9 cellular contexts compared by ENCODE assay signal in genomic region chr7:42492895-42493294, GRCh38.
DNase-seq lines count a peak whose midpoint lies in the region; ATAC-seq and TF ChIP-seq lines count a peak whose summit lies in the region.
"Had no signal": no experiment of that assay in that cellular context is flagged by ENCODE, and none has a peak within 500 bp of the region (broad histone marks: within the 10 kb centered on the region; RNA-seq: fewer than 3 reads in every experiment).

No MANE protein-coding gene starts in this region.

- peak; percentile 30 for ATAC-seq in left ventricle myocardium superior
- ATAC-seq in Right ventricle myocardium inferior = no peak
- ATAC-seq in foreskin keratinocyte = no peak
- no peak for ATAC-seq in GM21390 (IDR thresholded peaks at IDR 0.05; ENCODE audit: unreplicated experiment)
- ATAC-seq in GM18502 (IDR thresholded peaks at IDR 0.05; ENCODE audit: poor library complexity, unreplicated experiment) = no peak
- ATAC-seq in GM19463 (IDR thresholded peaks at IDR 0.05; ENCODE audit: unreplicated experiment) = no peak

- H4K20me1 ChIP-seq in osteoblast (ENCODE audit: insufficient read depth, low read length) = no peaks in the 10 kb centered on the region

- no peaks in the 10 kb centered on the region for H3K27me3 ChIP-seq in foreskin keratinocyte
- peaks cover 18% of the 10 kb centered on the region for H3K27me3 ChIP-seq in osteoblast (ENCODE audit: insufficient read depth, low read length)
- H3K27me3 ChIP-seq in vagina = no peaks in the 10 kb centered on the region

- peak overlapping the region; percentile 69 for H3K4me3 ChIP-seq in osteoblast (ENCODE audit: insufficient read depth, low read length)
- peak overlapping the region in 1 of 2 donors; percentile 41 for H3K4me3 ChIP-seq in vagina

- intact Hi-C loops in left ventricle myocardium superior (cut with micrococcal nuclease) = no loop called here
- intact Hi-C loops in Right ventricle myocardium inferior (cut with DNase I) = no loop called here
- intact Hi-C loops in vagina (cut with DNase I) = no loop called here

- H3K4me1 ChIP-seq in foreskin keratinocyte = peaks cover 20% of the 10 kb centered on the region
- peaks cover 26% of the 10 kb centered on the region for H3K4me1 ChIP-seq in osteoblast (ENCODE audit: insufficient read depth, low read length)
- peaks cover 16% of the 10 kb centered on the region for H3K4me1 ChIP-seq in vagina

- H3K4me2 ChIP-seq in osteoblast (ENCODE audit: insufficient read depth, low read length) = peak overlapping the region; percentile 96

- DNase-seq in left ventricle myocardium superior (no peak), Right ventricle myocardium inferior (ENCODE audit: missing footprints) (no peak), foreskin keratinocyte (no peak), osteoblast (ENCODE audit: insufficient read length, low spot score, missing footprints) (no peak), vagina (ENCODE audit: extremely low spot score in 2 of 2) (no peak)
- DNase-seq: MV-4-11 had no signal

- H3K27ac ChIP-seq in foreskin keratinocyte = peak overlapping the region; percentile 8
- no peak overlapping the region for H3K27ac ChIP-seq in osteoblast (ENCODE audit: low read depth, low read length)
- H3K27ac ChIP-seq in vagina = peak overlapping the region; percentile 61

- TF ChIP-seq POLR2A in vagina (IDR thresholded peaks at IDR 0.05) = no peak

- no peak for TF ChIP-seq CTCF in foreskin keratinocyte (conservative IDR thresholded peaks at IDR 0.05)
- no peak for TF ChIP-seq CTCF in osteoblast (IDR thresholded peaks at IDR 0.05; ENCODE audit: extremely low read depth, low read depth, low read length)
- no peak for TF ChIP-seq CTCF in vagina (IDR thresholded peaks at IDR 0.05)

- H3K79me2 ChIP-seq in osteoblast (ENCODE audit: insufficient read depth, low read length) = no peaks in the 10 kb centered on the region

- no peak overlapping the region for H2AFZ ChIP-seq in osteoblast (ENCODE audit: low read length)

- no peaks in the 10 kb centered on the region for H3K9me3 ChIP-seq in osteoblast (ENCODE audit: low read depth, low read length)
- H3K9me3 ChIP-seq in vagina = no peaks in the 10 kb centered on the region

- H3K36me3 ChIP-seq in osteoblast (ENCODE audit: insufficient read depth, low read length) = no peaks in the 10 kb centered on the region
- no peaks in the 10 kb centered on the region for H3K36me3 ChIP-seq in vagina
